ENCODE assay signal across 1 cellular context in the genomic region with DNA sequence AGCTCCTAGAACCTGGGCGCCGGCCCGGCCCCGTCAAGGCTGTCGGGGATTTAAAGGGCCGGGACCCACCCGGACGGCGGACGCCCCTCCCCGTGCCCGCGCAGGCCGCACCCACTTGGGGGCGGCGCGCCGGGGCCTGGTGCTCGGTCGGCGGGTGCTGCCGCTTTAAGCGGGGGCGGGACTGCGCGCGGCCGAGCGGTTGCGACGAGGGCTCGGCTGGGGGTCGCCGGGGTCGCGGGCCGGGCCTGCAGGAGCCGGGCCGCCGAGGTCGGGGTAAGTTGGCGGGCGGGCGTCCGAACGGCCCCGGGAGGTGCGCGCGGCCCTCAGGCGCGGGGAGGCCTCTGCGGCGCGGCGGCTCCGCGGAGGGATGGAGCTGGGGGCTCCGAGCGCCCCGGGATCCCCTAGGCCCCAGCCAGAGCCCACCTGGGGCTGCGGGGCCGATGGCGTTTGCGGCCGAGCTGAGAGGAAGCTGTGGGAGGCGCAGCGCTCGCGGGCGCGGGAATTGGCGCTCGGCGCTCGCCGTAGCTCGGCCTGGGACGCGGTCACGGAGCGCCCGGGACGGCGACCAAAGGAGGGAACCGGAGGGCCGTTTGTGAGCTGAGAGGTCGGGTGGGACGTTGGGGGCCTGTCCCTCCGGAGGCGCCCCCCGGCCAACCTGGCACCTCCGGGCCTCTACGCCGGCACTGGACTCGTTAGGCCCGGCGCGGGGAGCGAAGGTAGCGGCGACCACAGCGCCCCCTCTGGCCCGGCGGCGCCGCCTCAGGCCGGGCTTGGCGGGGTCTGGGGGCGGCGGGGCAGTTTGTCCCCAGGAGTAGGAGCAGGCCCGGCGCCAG.
TF ChIP-seq lines count a peak whose summit lies in the region.

Gene TRRAP, plus strand, starts transcription at position 168 of the 833 bp plus-strand sequence. CDS start 2,619 bp downstream, outside the sequence.

TF ChIP-seq in GM12878, 131 proteins besides CTCF, POLR2A, EP300 and RAD21 (continues in another document):
- TF ChIP-seq BRCA1 (IDR thresholded peaks at IDR 0.05; ENCODE audit: low read depth, low read length) (no peak), USF1 (IDR thresholded peaks at IDR 0.05; ENCODE audit: borderline replicate concordance, extremely low read length, insufficient read depth, low read depth, low read length) (no peak), ZNF24 (IDR thresholded peaks at IDR 0.05) (0 out of 2 replicates have a peak, but pooled peaks have one; percentile 35), KDM1A (IDR thresholded peaks at IDR 0.05; ENCODE audit: borderline replicate concordance) (no peak), BMI1 (IDR thresholded peaks at IDR 0.05; ENCODE audit: borderline replicate concordance) (no peak), E4F1 (IDR thresholded peaks at IDR 0.05; ENCODE audit: borderline replicate concordance, partially characterized antibody) (no peak), SREBF2 (IDR thresholded peaks at IDR 0.05; ENCODE audit: low read length) (no peak), NR2C2 (IDR thresholded peaks at IDR 0.05; ENCODE audit: borderline replicate concordance, control insufficient read depth, insufficient read length, low read depth) (no peak), RAD51 (IDR thresholded peaks at IDR 0.05) (no peak), HSF1 (IDR thresholded peaks at IDR 0.05; ENCODE audit: low read depth, low read length) (no peak), ATF7 (IDR thresholded peaks at IDR 0.05; ENCODE audit: low read depth) (no peak), CEBPB (IDR thresholded peaks at IDR 0.05; ENCODE audit: borderline replicate concordance in 1 of 2, low read depth in 2 of 2, low read length in 2 of 2) (no peak), RUNX3 (IDR thresholded peaks at IDR 0.05; ENCODE audit: low read length) (peak; percentile 67), NR2C1 (IDR thresholded peaks at IDR 0.05) (peak; percentile 23; the same call in 1 of the 2 replicates), STAT1 (conservative IDR thresholded peaks at IDR 0.05) (peak; percentile 82; the same call in 1 of the 2 replicates), ZZZ3 (IDR thresholded peaks at IDR 0.05; ENCODE audit: control insufficient read depth, insufficient read length, low read depth) (no peak), CBX5 (IDR thresholded peaks at IDR 0.05; ENCODE audit: low read depth) (no peak), SUZ12 (IDR thresholded peaks at IDR 0.05; ENCODE audit: unreplicated experiment) (no peak), RBBP5 (conservative IDR thresholded peaks at IDR 0.05) (no peak), SP1 (IDR thresholded peaks at IDR 0.05; ENCODE audit: low read depth, low read length) (no peak), REST (IDR thresholded peaks at IDR 0.05; ENCODE audit: low read depth, low read length) (no peak), IRF4 (IDR thresholded peaks at IDR 0.05; ENCODE audit: low read depth, low read length) (no peak), PAX5 (IDR thresholded peaks at IDR 0.05; ENCODE audit: borderline replicate concordance, low read depth, low read length) (no peak), CHD1 (IDR thresholded peaks at IDR 0.05; ENCODE audit: low read depth, low read length) (no peak), RCOR1 (conservative IDR thresholded peaks at IDR 0.05; ENCODE audit: low read depth, low read length) (no peak), JUNB (IDR thresholded peaks at IDR 0.05) (no peak), SUPT20H (IDR thresholded peaks at IDR 0.05; ENCODE audit: borderline replicate concordance, control insufficient read depth, low read depth, low read length) (no peak), IKZF2 (IDR thresholded peaks at IDR 0.05) (no peak), NKRF (conservative IDR thresholded peaks at IDR 0.05) (peak; percentile 81), SMARCA5 (IDR thresholded peaks at IDR 0.05) (peak; percentile 86), RFX5 (IDR thresholded peaks at IDR 0.05; ENCODE audit: low read depth, low read length) (no peak), ASH2L (IDR thresholded peaks at IDR 0.05; ENCODE audit: borderline replicate concordance, low read depth) (no peak), POLR2AphosphoS5 (IDR thresholded peaks at IDR 0.05; ENCODE audit: low read length) (peak; percentile 53), MTA2 (IDR thresholded peaks at IDR 0.05; ENCODE audit: low read depth) (no peak)
- TF ChIP-seq, protein P1, sequence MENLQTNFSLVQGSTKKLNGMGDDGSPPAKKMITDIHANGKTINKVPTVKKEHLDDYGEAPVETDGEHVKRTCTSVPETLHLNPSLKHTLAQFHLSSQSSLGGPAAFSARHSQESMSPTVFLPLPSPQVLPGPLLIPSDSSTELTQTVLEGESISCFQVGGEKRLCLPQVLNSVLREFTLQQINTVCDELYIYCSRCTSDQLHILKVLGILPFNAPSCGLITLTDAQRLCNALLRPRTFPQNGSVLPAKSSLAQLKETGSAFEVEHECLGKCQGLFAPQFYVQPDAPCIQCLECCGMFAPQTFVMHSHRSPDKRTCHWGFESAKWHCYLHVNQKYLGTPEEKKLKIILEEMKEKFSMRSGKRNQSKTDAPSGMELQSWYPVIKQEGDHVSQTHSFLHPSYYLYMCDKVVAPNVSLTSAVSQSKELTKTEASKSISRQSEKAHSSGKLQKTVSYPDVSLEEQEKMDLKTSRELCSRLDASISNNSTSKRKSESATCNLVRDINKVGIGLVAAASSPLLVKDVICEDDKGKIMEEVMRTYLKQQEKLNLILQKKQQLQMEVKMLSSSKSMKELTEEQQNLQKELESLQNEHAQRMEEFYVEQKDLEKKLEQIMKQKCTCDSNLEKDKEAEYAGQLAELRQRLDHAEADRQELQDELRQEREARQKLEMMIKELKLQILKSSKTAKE (IDR thresholded peaks at IDR 0.05; ENCODE audit: low read depth, poor library complexity, severe bottlenecking), result no peak
- TF ChIP-seq, protein P2, sequence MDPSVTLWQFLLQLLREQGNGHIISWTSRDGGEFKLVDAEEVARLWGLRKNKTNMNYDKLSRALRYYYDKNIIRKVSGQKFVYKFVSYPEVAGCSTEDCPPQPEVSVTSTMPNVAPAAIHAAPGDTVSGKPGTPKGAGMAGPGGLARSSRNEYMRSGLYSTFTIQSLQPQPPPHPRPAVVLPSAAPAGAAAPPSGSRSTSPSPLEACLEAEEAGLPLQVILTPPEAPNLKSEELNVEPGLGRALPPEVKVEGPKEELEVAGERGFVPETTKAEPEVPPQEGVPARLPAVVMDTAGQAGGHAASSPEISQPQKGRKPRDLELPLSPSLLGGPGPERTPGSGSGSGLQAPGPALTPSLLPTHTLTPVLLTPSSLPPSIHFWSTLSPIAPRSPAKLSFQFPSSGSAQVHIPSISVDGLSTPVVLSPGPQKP (IDR thresholded peaks at IDR 0.05; ENCODE audit: low read depth, low read length), result no peak; the same call in 1 of the 2 replicates
- TF ChIP-seq, protein P3, sequence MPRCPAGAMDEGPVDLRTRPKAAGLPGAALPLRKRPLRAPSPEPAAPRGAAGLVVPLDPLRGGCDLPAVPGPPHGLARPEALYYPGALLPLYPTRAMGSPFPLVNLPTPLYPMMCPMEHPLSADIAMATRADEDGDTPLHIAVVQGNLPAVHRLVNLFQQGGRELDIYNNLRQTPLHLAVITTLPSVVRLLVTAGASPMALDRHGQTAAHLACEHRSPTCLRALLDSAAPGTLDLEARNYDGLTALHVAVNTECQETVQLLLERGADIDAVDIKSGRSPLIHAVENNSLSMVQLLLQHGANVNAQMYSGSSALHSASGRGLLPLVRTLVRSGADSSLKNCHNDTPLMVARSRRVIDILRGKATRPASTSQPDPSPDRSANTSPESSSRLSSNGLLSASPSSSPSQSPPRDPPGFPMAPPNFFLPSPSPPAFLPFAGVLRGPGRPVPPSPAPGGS (IDR thresholded peaks at IDR 0.05; ENCODE audit: borderline replicate concordance, insufficient read depth, low read depth, low read length, poor library complexity, severe bottlenecking), result peak; percentile 43
- TF ChIP-seq, protein P4, sequence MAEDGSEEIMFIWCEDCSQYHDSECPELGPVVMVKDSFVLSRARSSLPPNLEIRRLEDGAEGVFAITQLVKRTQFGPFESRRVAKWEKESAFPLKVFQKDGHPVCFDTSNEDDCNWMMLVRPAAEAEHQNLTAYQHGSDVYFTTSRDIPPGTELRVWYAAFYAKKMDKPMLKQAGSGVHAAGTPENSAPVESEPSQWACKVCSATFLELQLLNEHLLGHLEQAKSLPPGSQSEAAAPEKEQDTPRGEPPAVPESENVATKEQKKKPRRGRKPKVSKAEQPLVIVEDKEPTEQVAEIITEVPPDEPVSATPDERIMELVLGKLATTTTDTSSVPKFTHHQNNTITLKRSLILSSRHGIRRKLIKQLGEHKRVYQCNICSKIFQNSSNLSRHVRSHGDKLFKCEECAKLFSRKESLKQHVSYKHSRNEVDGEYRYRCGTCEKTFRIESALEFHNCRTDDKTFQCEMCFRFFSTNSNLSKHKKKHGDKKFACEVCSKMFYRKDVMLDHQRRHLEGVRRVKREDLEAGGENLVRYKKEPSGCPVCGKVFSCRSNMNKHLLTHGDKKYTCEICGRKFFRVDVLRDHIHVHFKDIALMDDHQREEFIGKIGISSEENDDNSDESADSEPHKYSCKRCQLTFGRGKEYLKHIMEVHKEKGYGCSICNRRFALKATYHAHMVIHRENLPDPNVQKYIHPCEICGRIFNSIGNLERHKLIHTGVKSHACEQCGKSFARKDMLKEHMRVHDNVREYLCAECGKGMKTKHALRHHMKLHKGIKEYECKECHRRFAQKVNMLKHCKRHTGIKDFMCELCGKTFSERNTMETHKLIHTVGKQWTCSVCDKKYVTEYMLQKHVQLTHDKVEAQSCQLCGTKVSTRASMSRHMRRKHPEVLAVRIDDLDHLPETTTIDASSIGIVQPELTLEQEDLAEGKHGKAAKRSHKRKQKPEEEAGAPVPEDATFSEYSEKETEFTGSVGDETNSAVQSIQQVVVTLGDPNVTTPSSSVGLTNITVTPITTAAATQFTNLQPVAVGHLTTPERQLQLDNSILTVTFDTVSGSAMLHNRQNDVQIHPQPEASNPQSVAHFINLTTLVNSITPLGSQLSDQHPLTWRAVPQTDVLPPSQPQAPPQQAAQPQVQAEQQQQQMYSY (CRISPR knock-in tag; IDR thresholded peaks at IDR 0.05), result no peak
